ENCODE assay signal across 8 cellular contexts in genomic region chr4:47490550-47490949, GRCh38. TPM values are rescaled to one million over a fixed set of nuclear protein-coding genes. Genes with fewer than 3 reads are reported as not detected.
DNase-seq lines count a peak whose midpoint lies in the region; ATAC-seq and TF ChIP-seq lines count a peak whose summit lies in the region.

No MANE protein-coding gene starts in this region.

- H3K4me3 ChIP-seq in SK-N-SH (ENCODE audit: low read depth in 2 of 2, low read length in 1 of 2), result no peak overlapping the region
- H3K4me3 ChIP-seq in foreskin fibroblast (ENCODE audit: low read depth in 1 of 2, low read length in 2 of 2), result no peak overlapping the region

- peaks cover 0 to 10% of the 10 kb centered on the region in 2 experiments for H3K36me3 ChIP-seq in SK-N-SH (replicated peaks in 1 of 2; ENCODE audit: control insufficient read depth in 1 of 2, insufficient read depth in 2 of 2, low read length in 1 of 2)

- peaks cover 4 to 8% of the 10 kb centered on the region in 2 experiments; a peak in 3 of 4 replicates for H3K4me1 ChIP-seq in SK-N-SH (ENCODE audit: control insufficient read depth in 1 of 2, insufficient read depth in 2 of 2, low read depth in 1 of 2, low read length in 1 of 2)

- peaks cover 53% of the 10 kb centered on the region for H3K79me2 ChIP-seq in SK-N-SH (ENCODE audit: insufficient read depth)

- 83% methylated on average over 4 of the region's 4 CpGs for WGBS in SK-N-SH (ENCODE audit: low lambda C conversion rate)

- CTCF ChIA-PET in SK-N-SH (lab: Yijun Ruan, JAX), result interaction anchor here (0.9 kb wide), 1 partner anchor 77 kb away, joined by 4 read pairs; no protein-coding TSS in a partner anchor

- H3K9me3 ChIP-seq in SK-N-SH, result no peaks in the 10 kb centered on the region

- peak; percentile 42 for TF ChIP-seq RAD21 in SK-N-SH (IDR thresholded peaks at IDR 0.05; ENCODE audit: low read length)

- H3K9ac ChIP-seq in SK-N-SH, result no peak overlapping the region

- no peak for TF ChIP-seq EP300 in SK-N-SH (IDR thresholded peaks at IDR 0.05; ENCODE audit: borderline replicate concordance in 1 of 2, low read depth in 1 of 2, low read length in 1 of 2)

- H3K4me2 ChIP-seq in SK-N-SH, result no peak overlapping the region; the same call in 1 of the 2 replicates

- POLR2A ChIA-PET in SK-N-SH (lab: Yijun Ruan, JAX), result no interaction called here

- DNase-seq in EL (peak; percentile 36), SK-N-SH (peak; percentile 16), foreskin fibroblast (peak in 1 of 2 donors; percentile 22), Ammon's horn (ENCODE audit: low spot score) (no peak), NCI-H2196 treated with DMSO at 0.1 percent for 48 hours (lab: John Stamatoyannopoulos, UW; ENCODE audit: unreplicated experiment) (no peak)
- DNase-seq in stimulated activated naive CD8-positive, alpha-beta T cell treated with anti-CD3 and anti-CD28 coated beads, Interleukin-15, Interleukin-2, amounts not matched to agents 100 U/mL and 50 U/mL, for 24 hours, result peak; percentile 17

- peaks cover 6% of the 10 kb centered on the region for H3F3A ChIP-seq in SK-N-SH (replicated peaks; ENCODE audit: insufficient read depth)

- H4K20me1 ChIP-seq in SK-N-SH (ENCODE audit: insufficient read depth), result no peaks in the 10 kb centered on the region

- no peak overlapping the region for H2AFZ ChIP-seq in SK-N-SH (ENCODE audit: low read depth)

- TF ChIP-seq CTCF in SK-N-SH (IDR thresholded peaks at IDR 0.05) (peak; percentile 51), foreskin fibroblast (IDR thresholded peaks at IDR 0.05; ENCODE audit: low read depth, low read length) (peak; percentile 26)

- no peaks in the 10 kb centered on the region for H3K9me2 ChIP-seq in SK-N-SH

- ATAC-seq in GM19395 (IDR thresholded peaks at IDR 0.05; ENCODE audit: unreplicated experiment), result peak; percentile 64
- ATAC-seq in HG03196 (IDR thresholded peaks at IDR 0.05; ENCODE audit: unreplicated experiment), result peak; percentile 77
- peak; percentile 96 for ATAC-seq in stimulated activated naive CD8-positive, alpha-beta T cell treated with anti-CD3 and anti-CD28 coated beads, Interleukin-15, Interleukin-2, amounts not matched to agents 100 U/mL and 50 U/mL, for 24 hours

- no peaks in the 10 kb centered on the region for H3K27me3 ChIP-seq in SK-N-SH (ENCODE audit: insufficient read depth)

- no peak overlapping the region for H3K27ac ChIP-seq in SK-N-SH (ENCODE audit: low read depth in 2 of 2, low read length in 1 of 2)

TF ChIP-seq in SK-N-SH, 30 proteins besides CTCF, POLR2A, EP300 and RAD21:
- no peak for TF ChIP-seq IRF3 (IDR thresholded peaks at IDR 0.05; ENCODE audit: low read depth, low read length)
- TF ChIP-seq SMC3 (IDR thresholded peaks at IDR 0.05; ENCODE audit: low read depth, low read length), result peak; percentile 11; the same call in 1 of the 2 replicates

RNA-seq across cellular contexts. Expression of gene ATP10D, which starts 5.5 kb away (rescaled TPM):
- polyA plus RNA-seq in SK-N-SH (2012; rRNA removed), result 7.9 and 12.6 TPM in 2 replicates
- 8.7 and 9.8 TPM in 2 replicates for polyA plus RNA-seq in SK-N-SH (2012; cell fraction: cytosol; rRNA removed)
- 8.2 and 15.7 TPM in 2 replicates for polyA plus RNA-seq in SK-N-SH (2012; cell fraction: nucleus; rRNA removed)

RNA-seq across cellular contexts. Expression of gene COMMD8, which starts 27.0 kb away (rescaled TPM):
- 7.0 and 9.9 TPM in 2 replicates for polyA plus RNA-seq in SK-N-SH (2012; rRNA removed)
- polyA plus RNA-seq in SK-N-SH (2012; cell fraction: cytosol; rRNA removed), result 12.7 and 19.8 TPM in 2 replicates
- polyA plus RNA-seq in SK-N-SH (2012; cell fraction: nucleus; rRNA removed), result 2.1 and 4.2 TPM in 2 replicates

Comparison
In these comparisons a context has a peak if more than half of its experiments do, and no peak if none do; other contexts are left out.
1. DNase-seq: peak in EL (single experiment), SK-N-SH (single experiment) and stimulated activated naive CD8-positive, alpha-beta T cell treated with anti-CD3 and anti-CD28 coated beads, Interleukin-15, Interleukin-2, amounts not matched to agents 100 U/mL and 50 U/mL, for 24 hours (single experiment); none in Ammon's horn (single experiment) and NCI-H2196 treated with DMSO at 0.1 percent for 48 hours (single experiment).
2. Peak in every context shown above with its lines, with median percentiles within 50 percentile points of each other: ATAC-seq.